In the genomic region with DNA sequence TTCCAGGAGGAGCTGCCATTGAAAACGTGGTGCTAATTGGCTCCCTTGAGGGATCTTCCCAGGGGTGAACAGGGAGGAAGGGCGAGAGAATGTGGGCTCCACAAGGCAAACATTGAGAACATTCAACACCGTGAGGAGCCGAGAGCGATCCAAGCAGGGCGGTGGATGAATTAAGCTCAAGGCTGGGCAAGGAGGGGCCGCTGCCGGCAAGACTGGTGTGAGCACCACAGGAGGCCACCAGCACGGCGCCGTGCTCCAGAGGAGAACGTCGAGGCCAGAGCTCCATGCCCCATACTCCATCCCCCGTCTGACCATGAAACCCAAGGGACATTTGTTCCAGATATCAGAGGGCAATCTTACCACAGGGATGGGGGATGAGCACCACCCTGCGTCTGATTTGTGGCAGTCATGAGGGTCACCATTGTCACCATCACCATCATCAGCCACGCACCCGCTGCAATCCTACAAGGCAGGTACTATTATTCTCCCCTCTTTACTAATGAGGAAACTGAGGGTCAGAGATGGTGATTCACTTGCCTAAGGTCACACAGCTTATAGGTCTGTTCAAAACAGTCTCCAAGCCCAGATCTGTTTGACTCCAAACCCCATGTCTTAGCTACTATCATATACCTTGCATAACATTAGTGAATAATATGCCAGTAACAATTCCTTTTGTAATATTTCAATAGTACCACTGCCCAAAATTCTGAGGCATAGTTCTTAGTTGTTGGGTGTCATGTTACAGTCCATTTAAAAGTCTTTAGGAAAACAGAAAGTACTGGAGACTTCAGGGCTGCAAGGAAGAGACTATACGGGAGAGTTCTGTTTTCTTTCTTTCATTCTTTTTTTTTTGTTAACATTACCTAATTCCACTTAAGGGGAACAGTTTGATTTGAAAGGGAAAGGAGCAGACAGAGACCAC, we compare ENCODE assay signal across 2 cellular contexts.
TF ChIP-seq lines count a peak whose summit lies in the region.

No MANE protein-coding gene starts in this region.

TF ChIP-seq in WTC11, 78 proteins besides CTCF, POLR2A, EP300 and RAD21 (continued from another document):
- TF ChIP-seq, protein P1, sequence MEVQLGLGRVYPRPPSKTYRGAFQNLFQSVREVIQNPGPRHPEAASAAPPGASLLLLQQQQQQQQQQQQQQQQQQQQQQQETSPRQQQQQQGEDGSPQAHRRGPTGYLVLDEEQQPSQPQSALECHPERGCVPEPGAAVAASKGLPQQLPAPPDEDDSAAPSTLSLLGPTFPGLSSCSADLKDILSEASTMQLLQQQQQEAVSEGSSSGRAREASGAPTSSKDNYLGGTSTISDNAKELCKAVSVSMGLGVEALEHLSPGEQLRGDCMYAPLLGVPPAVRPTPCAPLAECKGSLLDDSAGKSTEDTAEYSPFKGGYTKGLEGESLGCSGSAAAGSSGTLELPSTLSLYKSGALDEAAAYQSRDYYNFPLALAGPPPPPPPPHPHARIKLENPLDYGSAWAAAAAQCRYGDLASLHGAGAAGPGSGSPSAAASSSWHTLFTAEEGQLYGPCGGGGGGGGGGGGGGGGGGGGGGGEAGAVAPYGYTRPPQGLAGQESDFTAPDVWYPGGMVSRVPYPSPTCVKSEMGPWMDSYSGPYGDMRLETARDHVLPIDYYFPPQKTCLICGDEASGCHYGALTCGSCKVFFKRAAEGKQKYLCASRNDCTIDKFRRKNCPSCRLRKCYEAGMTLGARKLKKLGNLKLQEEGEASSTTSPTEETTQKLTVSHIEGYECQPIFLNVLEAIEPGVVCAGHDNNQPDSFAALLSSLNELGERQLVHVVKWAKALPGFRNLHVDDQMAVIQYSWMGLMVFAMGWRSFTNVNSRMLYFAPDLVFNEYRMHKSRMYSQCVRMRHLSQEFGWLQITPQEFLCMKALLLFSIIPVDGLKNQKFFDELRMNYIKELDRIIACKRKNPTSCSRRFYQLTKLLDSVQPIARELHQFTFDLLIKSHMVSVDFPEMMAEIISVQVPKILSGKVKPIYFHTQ (CRISPR knock-in tag; IDR thresholded peaks at IDR 0.05), result no peak
- TF ChIP-seq ZNF671 (CRISPR knock-in tag; IDR thresholded peaks at IDR 0.05) (no peak), ELF4 (CRISPR knock-in tag; IDR thresholded peaks at IDR 0.05; ENCODE audit: low read depth) (no peak), ZNF423 (CRISPR knock-in tag; IDR thresholded peaks at IDR 0.05) (no peak)
- TF ChIP-seq, protein P2, sequence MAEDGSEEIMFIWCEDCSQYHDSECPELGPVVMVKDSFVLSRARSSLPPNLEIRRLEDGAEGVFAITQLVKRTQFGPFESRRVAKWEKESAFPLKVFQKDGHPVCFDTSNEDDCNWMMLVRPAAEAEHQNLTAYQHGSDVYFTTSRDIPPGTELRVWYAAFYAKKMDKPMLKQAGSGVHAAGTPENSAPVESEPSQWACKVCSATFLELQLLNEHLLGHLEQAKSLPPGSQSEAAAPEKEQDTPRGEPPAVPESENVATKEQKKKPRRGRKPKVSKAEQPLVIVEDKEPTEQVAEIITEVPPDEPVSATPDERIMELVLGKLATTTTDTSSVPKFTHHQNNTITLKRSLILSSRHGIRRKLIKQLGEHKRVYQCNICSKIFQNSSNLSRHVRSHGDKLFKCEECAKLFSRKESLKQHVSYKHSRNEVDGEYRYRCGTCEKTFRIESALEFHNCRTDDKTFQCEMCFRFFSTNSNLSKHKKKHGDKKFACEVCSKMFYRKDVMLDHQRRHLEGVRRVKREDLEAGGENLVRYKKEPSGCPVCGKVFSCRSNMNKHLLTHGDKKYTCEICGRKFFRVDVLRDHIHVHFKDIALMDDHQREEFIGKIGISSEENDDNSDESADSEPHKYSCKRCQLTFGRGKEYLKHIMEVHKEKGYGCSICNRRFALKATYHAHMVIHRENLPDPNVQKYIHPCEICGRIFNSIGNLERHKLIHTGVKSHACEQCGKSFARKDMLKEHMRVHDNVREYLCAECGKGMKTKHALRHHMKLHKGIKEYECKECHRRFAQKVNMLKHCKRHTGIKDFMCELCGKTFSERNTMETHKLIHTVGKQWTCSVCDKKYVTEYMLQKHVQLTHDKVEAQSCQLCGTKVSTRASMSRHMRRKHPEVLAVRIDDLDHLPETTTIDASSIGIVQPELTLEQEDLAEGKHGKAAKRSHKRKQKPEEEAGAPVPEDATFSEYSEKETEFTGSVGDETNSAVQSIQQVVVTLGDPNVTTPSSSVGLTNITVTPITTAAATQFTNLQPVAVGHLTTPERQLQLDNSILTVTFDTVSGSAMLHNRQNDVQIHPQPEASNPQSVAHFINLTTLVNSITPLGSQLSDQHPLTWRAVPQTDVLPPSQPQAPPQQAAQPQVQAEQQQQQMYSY (CRISPR knock-in tag; IDR thresholded peaks at IDR 0.05), result no peak

TF ChIP-seq in HepG2, 621 proteins besides CTCF, POLR2A, EP300 and RAD21 (continued from another document):
- TF ChIP-seq, protein P3, sequence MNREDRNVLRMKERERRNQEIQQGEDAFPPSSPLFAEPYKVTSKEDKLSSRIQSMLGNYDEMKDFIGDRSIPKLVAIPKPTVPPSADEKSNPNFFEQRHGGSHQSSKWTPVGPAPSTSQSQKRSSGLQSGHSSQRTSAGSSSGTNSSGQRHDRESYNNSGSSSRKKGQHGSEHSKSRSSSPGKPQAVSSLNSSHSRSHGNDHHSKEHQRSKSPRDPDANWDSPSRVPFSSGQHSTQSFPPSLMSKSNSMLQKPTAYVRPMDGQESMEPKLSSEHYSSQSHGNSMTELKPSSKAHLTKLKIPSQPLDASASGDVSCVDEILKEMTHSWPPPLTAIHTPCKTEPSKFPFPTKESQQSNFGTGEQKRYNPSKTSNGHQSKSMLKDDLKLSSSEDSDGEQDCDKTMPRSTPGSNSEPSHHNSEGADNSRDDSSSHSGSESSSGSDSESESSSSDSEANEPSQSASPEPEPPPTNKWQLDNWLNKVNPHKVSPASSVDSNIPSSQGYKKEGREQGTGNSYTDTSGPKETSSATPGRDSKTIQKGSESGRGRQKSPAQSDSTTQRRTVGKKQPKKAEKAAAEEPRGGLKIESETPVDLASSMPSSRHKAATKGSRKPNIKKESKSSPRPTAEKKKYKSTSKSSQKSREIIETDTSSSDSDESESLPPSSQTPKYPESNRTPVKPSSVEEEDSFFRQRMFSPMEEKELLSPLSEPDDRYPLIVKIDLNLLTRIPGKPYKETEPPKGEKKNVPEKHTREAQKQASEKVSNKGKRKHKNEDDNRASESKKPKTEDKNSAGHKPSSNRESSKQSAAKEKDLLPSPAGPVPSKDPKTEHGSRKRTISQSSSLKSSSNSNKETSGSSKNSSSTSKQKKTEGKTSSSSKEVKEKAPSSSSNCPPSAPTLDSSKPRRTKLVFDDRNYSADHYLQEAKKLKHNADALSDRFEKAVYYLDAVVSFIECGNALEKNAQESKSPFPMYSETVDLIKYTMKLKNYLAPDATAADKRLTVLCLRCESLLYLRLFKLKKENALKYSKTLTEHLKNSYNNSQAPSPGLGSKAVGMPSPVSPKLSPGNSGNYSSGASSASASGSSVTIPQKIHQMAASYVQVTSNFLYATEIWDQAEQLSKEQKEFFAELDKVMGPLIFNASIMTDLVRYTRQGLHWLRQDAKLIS (CRISPR knock-in tag; IDR thresholded peaks at IDR 0.05), result no peak
- TF ChIP-seq RORA (CRISPR knock-in tag; IDR thresholded peaks at IDR 0.05) (no peak), KMT2B (CRISPR knock-in tag; IDR thresholded peaks at IDR 0.05) (no peak)
- TF ChIP-seq, protein P4, sequence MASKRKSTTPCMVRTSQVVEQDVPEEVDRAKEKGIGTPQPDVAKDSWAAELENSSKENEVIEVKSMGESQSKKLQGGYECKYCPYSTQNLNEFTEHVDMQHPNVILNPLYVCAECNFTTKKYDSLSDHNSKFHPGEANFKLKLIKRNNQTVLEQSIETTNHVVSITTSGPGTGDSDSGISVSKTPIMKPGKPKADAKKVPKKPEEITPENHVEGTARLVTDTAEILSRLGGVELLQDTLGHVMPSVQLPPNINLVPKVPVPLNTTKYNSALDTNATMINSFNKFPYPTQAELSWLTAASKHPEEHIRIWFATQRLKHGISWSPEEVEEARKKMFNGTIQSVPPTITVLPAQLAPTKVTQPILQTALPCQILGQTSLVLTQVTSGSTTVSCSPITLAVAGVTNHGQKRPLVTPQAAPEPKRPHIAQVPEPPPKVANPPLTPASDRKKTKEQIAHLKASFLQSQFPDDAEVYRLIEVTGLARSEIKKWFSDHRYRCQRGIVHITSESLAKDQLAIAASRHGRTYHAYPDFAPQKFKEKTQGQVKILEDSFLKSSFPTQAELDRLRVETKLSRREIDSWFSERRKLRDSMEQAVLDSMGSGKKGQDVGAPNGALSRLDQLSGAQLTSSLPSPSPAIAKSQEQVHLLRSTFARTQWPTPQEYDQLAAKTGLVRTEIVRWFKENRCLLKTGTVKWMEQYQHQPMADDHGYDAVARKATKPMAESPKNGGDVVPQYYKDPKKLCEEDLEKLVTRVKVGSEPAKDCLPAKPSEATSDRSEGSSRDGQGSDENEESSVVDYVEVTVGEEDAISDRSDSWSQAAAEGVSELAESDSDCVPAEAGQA (IDR thresholded peaks at IDR 0.05; ENCODE audit: low read depth), result no peak
- TF ChIP-seq, protein P4 (CRISPR knock-in tag; IDR thresholded peaks at IDR 0.05; ENCODE audit: borderline replicate concordance), result no peak
